ENCODE assay signal across 17 cellular contexts in the genomic region with DNA sequence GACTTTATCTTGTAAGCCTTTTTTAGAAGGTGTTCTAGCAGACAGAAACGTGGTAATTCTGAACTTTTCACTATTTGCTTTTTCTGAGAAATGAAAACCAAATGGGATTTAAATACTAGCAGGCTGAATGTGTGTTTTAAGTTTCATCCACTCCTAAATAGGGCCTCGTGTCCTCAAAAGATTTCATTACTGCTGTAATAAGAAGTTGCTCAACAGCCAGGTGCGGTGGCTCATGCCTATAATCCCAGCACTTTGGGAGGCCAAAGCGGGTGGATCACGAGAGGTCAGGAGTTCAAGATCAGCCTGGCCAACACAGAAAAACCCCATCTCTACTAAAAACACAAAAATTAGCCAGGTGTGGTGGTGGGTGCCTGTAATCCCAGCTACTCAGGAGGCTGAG. TPM values are rescaled to one million over a fixed set of nuclear protein-coding genes. Genes with fewer than 3 reads are reported as not detected.
DNase-seq lines count a peak whose midpoint lies in the region; ATAC-seq and TF ChIP-seq lines count a peak whose summit lies in the region.
"Had no signal": no experiment of that assay in that cellular context is flagged by ENCODE, and none has a peak within 500 bp of the region (broad histone marks: within the 10 kb centered on the region; RNA-seq: fewer than 3 reads in every experiment).

No MANE protein-coding gene starts in this region.

- ATAC-seq in psoas muscle: peak in 3 of 4 donors; percentile 26 to 51 (median 27)
- no peak for ATAC-seq in upper lobe of left lung (ENCODE audit: low FRiP score in 2 of 2)
- no peak for ATAC-seq in WTC11
- ATAC-seq: pancreas had no signal

- POLR2A ChIA-PET in WTC11 (lab: Charles Lee): interaction anchor here (0.7 kb wide), 1 partner anchor 357 kb away, joined by 3 read pairs; no protein-coding TSS in a partner anchor

- peak overlapping the region; percentile 36 for H3K27ac ChIP-seq in caudate nucleus (ENCODE audit: low read depth, low read length)
- peak overlapping the region; percentile 75 for H3K27ac ChIP-seq in psoas muscle
- H3K27ac ChIP-seq in upper lobe of left lung: peak overlapping the region; percentile 17 to 85 (median 54)
- H3K27ac ChIP-seq: BLaER1 treated with 17β-estradiol and CSF1 and Interleukin-3, amounts not matched to agents 10 nM and 100 nM; pancreas had no signal

- no peak for DNase-seq in caudate nucleus (lab: John Stamatoyannopoulos, UW)
- DNase-seq in fibroblast of the conjunctiva (ENCODE audit: low read depth): peak; percentile 48
- DNase-seq in psoas muscle: peak; percentile 44 to 66
- DNase-seq in upper lobe of left lung: no peak
- DNase-seq in WTC11 (ENCODE audit: low spot score): no peak
- DNase-seq in stimulated activated naive CD4-positive, alpha-beta T cell (lab: John Stamatoyannopoulos, UW): no peak
- DNase-seq in H4 (ENCODE audit: low spot score): no peak
- DNase-seq: H9; NCI-H226; NK-92 treated with Interleukin-12 subunit alpha and Interleukin-12 subunit beta, amount 100 ng/mL, for 24 hours; pancreas had no signal

- H3K36me3 Mint-ChIP-seq in WTC11: no peaks in the 10 kb centered on the region

- 47 to 66% (median 56%) methylated on average over 5 of the region's 5 CpGs for WGBS in psoas muscle, 3 donors
- 58 to 73% methylated on average over 5 of the region's 5 CpGs for WGBS in upper lobe of left lung, 2 donors

- no peaks in the 10 kb centered on the region for H3K9me3 ChIP-seq in psoas muscle
- no peaks in the 10 kb centered on the region for H3K9me3 ChIP-seq in upper lobe of left lung
- H3K9me3 ChIP-seq: BLaER1 treated with 17β-estradiol and CSF1 and Interleukin-3, amounts not matched to agents 10 nM and 100 nM; pancreas had no signal

- H3K9me3 Mint-ChIP-seq in WTC11: no peaks in the 10 kb centered on the region
- H3K9me3 Mint-ChIP-seq: dendritic cell treated with granulocyte-macrophage colony-stimulating factor and Interleukin-4, amounts not matched to agents 40 ng/mL and 50 ng/mL, for 4 days; H9; stimulated activated naive CD8-positive, alpha-beta T cell treated with anti-CD3 and anti-CD28 coated beads, Interleukin-15, Interleukin-2, amounts not matched to agents 100 ng/mL and 50 ng/mL, for 24 hours had no signal

- H3K27ac Mint-ChIP-seq in WTC11: no peak overlapping the region
- H3K27ac Mint-ChIP-seq: dendritic cell treated with granulocyte-macrophage colony-stimulating factor and Interleukin-4, amounts not matched to agents 40 ng/mL and 50 ng/mL, for 4 days; H9; stimulated activated naive CD8-positive, alpha-beta T cell treated with anti-CD3 and anti-CD28 coated beads, Interleukin-15, Interleukin-2, amounts not matched to agents 100 ng/mL and 50 ng/mL, for 24 hours had no signal

- H3K36me3 ChIP-seq in psoas muscle (ENCODE audit: insufficient read depth in 1 of 2, low read depth in 1 of 2) (no peaks in the 10 kb centered on the region), upper lobe of left lung (no peaks in the 10 kb centered on the region)
- H3K36me3 ChIP-seq: BLaER1 treated with 17β-estradiol and CSF1 and Interleukin-3, amounts not matched to agents 10 nM and 100 nM; pancreas had no signal

- intact Hi-C loops in psoas muscle (cut with DNase I): no loop called here

- H3K4me3 ChIP-seq in psoas muscle (no peak overlapping the region), upper lobe of left lung (no peak overlapping the region)
- H3K4me3 ChIP-seq: BLaER1 treated with 17β-estradiol and CSF1 and Interleukin-3, amounts not matched to agents 10 nM and 100 nM; pancreas had no signal

- H3K27me3 ChIP-seq in psoas muscle (ENCODE audit: insufficient read depth in 3 of 3, low read length in 2 of 3) (no peaks in the 10 kb centered on the region), upper lobe of left lung (no peaks in the 10 kb centered on the region)
- H3K27me3 ChIP-seq: BLaER1 treated with 17β-estradiol and CSF1 and Interleukin-3, amounts not matched to agents 10 nM and 100 nM; pancreas had no signal

- TF ChIP-seq POLR2A in upper lobe of left lung (IDR thresholded peaks at IDR 0.05): no peak

- no peak for TF ChIP-seq EP300 in upper lobe of left lung (IDR thresholded peaks at IDR 0.05)

- H3K27me3 Mint-ChIP-seq in WTC11 (ENCODE audit: low read depth): no peaks in the 10 kb centered on the region

- CTCF ChIA-PET in WTC11 (lab: Charles Lee): interaction anchor here (2.3 to 2.9 kb wide), 2 partner anchors 86 to 173 kb away, joined by 12 to 19 read pairs; partner anchors contain the start of gene FMO4

- no peak overlapping the region for H3K4me3 Mint-ChIP-seq in WTC11
- H3K4me3 Mint-ChIP-seq: dendritic cell treated with granulocyte-macrophage colony-stimulating factor and Interleukin-4, amounts not matched to agents 40 ng/mL and 50 ng/mL, for 4 days; H9; stimulated activated naive CD8-positive, alpha-beta T cell treated with anti-CD3 and anti-CD28 coated beads, Interleukin-15, Interleukin-2, amounts not matched to agents 100 ng/mL and 50 ng/mL, for 24 hours had no signal

- no peak for TF ChIP-seq CTCF in psoas muscle (IDR thresholded peaks at IDR 0.05)
- TF ChIP-seq CTCF in upper lobe of left lung (IDR thresholded peaks at IDR 0.05): no peak
- TF ChIP-seq CTCF in WTC11 (IDR thresholded peaks at IDR 0.05): no peak

- H3K4me1 ChIP-seq in psoas muscle (peaks cover 8% of the 10 kb centered on the region), upper lobe of left lung (peaks cover 4 to 18% (median 12%) of the 10 kb centered on the region in 4 donors)

- peaks cover 33% of the 10 kb centered on the region for H3K4me1 Mint-ChIP-seq in WTC11

TF ChIP-seq in WTC11, 78 proteins besides CTCF, POLR2A, EP300 and RAD21:
- TF ChIP-seq ZBTB43 (CRISPR knock-in tag; IDR thresholded peaks at IDR 0.05) (no peak), FOXP4 (CRISPR knock-in tag; IDR thresholded peaks at IDR 0.05) (no peak), PRRX2 (CRISPR knock-in tag; IDR thresholded peaks at IDR 0.05) (no peak), GABPB1 (CRISPR knock-in tag; IDR thresholded peaks at IDR 0.05) (no peak), TEAD1 (CRISPR knock-in tag; IDR thresholded peaks at IDR 0.05) (no peak), RORB (CRISPR knock-in tag; IDR thresholded peaks at IDR 0.05) (no peak), NFYB (CRISPR knock-in tag; conservative IDR thresholded peaks at IDR 0.05; ENCODE audit: low read depth) (no peak), ESRRA (CRISPR knock-in tag; IDR thresholded peaks at IDR 0.05; ENCODE audit: borderline replicate concordance) (no peak)
- TF ChIP-seq, protein P1, sequence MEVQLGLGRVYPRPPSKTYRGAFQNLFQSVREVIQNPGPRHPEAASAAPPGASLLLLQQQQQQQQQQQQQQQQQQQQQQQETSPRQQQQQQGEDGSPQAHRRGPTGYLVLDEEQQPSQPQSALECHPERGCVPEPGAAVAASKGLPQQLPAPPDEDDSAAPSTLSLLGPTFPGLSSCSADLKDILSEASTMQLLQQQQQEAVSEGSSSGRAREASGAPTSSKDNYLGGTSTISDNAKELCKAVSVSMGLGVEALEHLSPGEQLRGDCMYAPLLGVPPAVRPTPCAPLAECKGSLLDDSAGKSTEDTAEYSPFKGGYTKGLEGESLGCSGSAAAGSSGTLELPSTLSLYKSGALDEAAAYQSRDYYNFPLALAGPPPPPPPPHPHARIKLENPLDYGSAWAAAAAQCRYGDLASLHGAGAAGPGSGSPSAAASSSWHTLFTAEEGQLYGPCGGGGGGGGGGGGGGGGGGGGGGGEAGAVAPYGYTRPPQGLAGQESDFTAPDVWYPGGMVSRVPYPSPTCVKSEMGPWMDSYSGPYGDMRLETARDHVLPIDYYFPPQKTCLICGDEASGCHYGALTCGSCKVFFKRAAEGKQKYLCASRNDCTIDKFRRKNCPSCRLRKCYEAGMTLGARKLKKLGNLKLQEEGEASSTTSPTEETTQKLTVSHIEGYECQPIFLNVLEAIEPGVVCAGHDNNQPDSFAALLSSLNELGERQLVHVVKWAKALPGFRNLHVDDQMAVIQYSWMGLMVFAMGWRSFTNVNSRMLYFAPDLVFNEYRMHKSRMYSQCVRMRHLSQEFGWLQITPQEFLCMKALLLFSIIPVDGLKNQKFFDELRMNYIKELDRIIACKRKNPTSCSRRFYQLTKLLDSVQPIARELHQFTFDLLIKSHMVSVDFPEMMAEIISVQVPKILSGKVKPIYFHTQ (CRISPR knock-in tag; IDR thresholded peaks at IDR 0.05): no peak

RNA-seq across cellular contexts. Expression of gene FMO2, which starts 44.6 kb away (rescaled TPM):
- total RNA-seq in psoas muscle (10 to 100 TPM; 16.3 to 54.1 (median 17.8) TPM), upper lobe of left lung (100 to 1,000 TPM; 118 to 259 (median 169) TPM), WTC11 (2021) (0.16 to 0.23 TPM in 2 of 3 replicates, not detected in the other)
- 10 to 100 TPM in 1 of 3 donors, 1 to 10 TPM in 2; 6.9 to 17.2 (median 9.4) TPM for polyA plus RNA-seq in psoas muscle
- total RNA-seq in H4 (2014; rRNA removed; shearing (Covaris generic)): not detected in 2 replicates
- total RNA-seq: epithelial cell of proximal tubule; H9; HT-29; T-helper 1 cell treated with Interleukin-12 subunit alpha and Interleukin-12 subunit beta and Interleukin-4 antibody, amounts not matched to agents 30 ng/mL and 1 ng/mL, for 36 hours had no signal

RNA-seq across cellular contexts. Expression of gene FMO3, which starts 49.8 kb away (rescaled TPM):
- 1 to 10 TPM in 2 of 4 donors, under 1 TPM in 2; 0.48 to 3.6 (median 1.6) TPM for total RNA-seq in psoas muscle
- 1 to 10 TPM in 2 of 3 donors, under 1 TPM in 1; 0.92 to 1.6 (median 1.4) TPM for polyA plus RNA-seq in psoas muscle
- total RNA-seq in upper lobe of left lung: 10 to 100 TPM in 5 of 6 donors, 1 to 10 TPM in 1; 9.1 to 16.7 (median 13.5) TPM
- 0.14 TPM in 1 of 3 replicates, not detected in the others for total RNA-seq in WTC11 (2021)
- 0.35 and 1.1 TPM in 2 replicates for total RNA-seq in H4 (2014; rRNA removed; shearing (Covaris generic))
- total RNA-seq: epithelial cell of proximal tubule; H9; HT-29; T-helper 1 cell treated with Interleukin-12 subunit alpha and Interleukin-12 subunit beta and Interleukin-4 antibody, amounts not matched to agents 30 ng/mL and 1 ng/mL, for 36 hours had no signal

Comparison
In these comparisons a context has a peak if more than half of its experiments do, and no peak if none do; other contexts are left out.
1. DNase-seq: peak in fibroblast of the conjunctiva (single experiment) and psoas muscle (2 of 2); none in caudate nucleus (0 of 61), upper lobe of left lung (0 of 2), WTC11 (single experiment), stimulated activated naive CD4-positive, alpha-beta T cell (0 of 6) and H4 (single experiment).
2. ATAC-seq: peak in psoas muscle (3 of 4); none in upper lobe of left lung (0 of 2) and WTC11 (single experiment).
3. RNA of gene FMO2, which starts 44.6 kb away (total RNA-seq): 118 to 259 TPM in upper lobe of left lung and 16.3 to 54.1 TPM in psoas muscle; 0.16 to 0.23 TPM in WTC11 and not detected in H4; every median in the first group is over 10 times any median in the second.
4. Peak in every context shown above with its lines, with median percentiles within 50 percentile points of each other: H3K27ac ChIP-seq.